Comparison of ENCODE assay signal across 8 cellular contexts in genomic region chr3:12967751-12968209, GRCh38.
DNase-seq lines count a peak whose midpoint lies in the region; ATAC-seq lines count a peak whose summit lies in the region.

No MANE protein-coding gene starts in this region.

- ATAC-seq in GM18498 (IDR thresholded peaks at IDR 0.05; ENCODE audit: unreplicated experiment) (peak; percentile 75), HG02943 (IDR thresholded peaks at IDR 0.05; ENCODE audit: low read depth, unreplicated experiment) (peak; percentile 55)

- peak overlapping the region; percentile 78 for H3K4me2 ChIP-seq in mesenchymal stem cell (ENCODE audit: low read length, poor library complexity, severe bottlenecking)

- no peak overlapping the region for H3K4ac ChIP-seq in mesenchymal stem cell (ENCODE audit: low read depth in 1 of 2, low read length in 2 of 2)

- peak overlapping the region; percentile 44 to 82 for H3K18ac ChIP-seq in mesenchymal stem cell (ENCODE audit: low read depth in 1 of 2, low read length in 2 of 2)

- peaks cover 0 to 11% of the 10 kb centered on the region in 2 experiments for H3K36me3 ChIP-seq in mesenchymal stem cell (ENCODE audit: control insufficient read depth in 1 of 2, insufficient read depth in 2 of 2, low read depth in 1 of 2, low read length in 2 of 2)

- peaks cover 0 to 13% of the 10 kb centered on the region in 2 experiments for H3K27me3 ChIP-seq in mesenchymal stem cell (ENCODE audit: control insufficient read depth in 1 of 2, insufficient read depth in 1 of 2, low read length in 2 of 2)

- peak overlapping the region; percentile 33 for H2AK5ac ChIP-seq in mesenchymal stem cell (ENCODE audit: low read length, severe bottlenecking)

- no peak overlapping the region for H2BK120ac ChIP-seq in mesenchymal stem cell (ENCODE audit: low read depth, low read length)

- H3K79me1 ChIP-seq in mesenchymal stem cell (replicated peaks; ENCODE audit: low read length, poor library complexity, severe bottlenecking) = peaks cover 40% of the 10 kb centered on the region

- peak overlapping the region; percentile 39 to 78 for H3K4me3 ChIP-seq in mesenchymal stem cell (ENCODE audit: insufficient read depth in 1 of 2, low read depth in 1 of 2, low read length in 2 of 2)

- 7% methylated on average over 13 of the region's 40 CpGs for WGBS in mesenchymal stem cell

- peak overlapping the region; percentile 59 for H4K91ac ChIP-seq in mesenchymal stem cell (ENCODE audit: low read length)

- H3K9ac ChIP-seq in mesenchymal stem cell (ENCODE audit: low read length) = peak overlapping the region; percentile 76

- H3K14ac ChIP-seq in mesenchymal stem cell (ENCODE audit: low read length in 2 of 2) = no peak overlapping the region

- H3K9me3 ChIP-seq in mesenchymal stem cell (ENCODE audit: control insufficient read depth, low read length) = no peaks in the 10 kb centered on the region

- H2BK15ac ChIP-seq in mesenchymal stem cell (ENCODE audit: low read depth, poor library complexity, severe bottlenecking) = no peak overlapping the region

- H3K4me1 ChIP-seq in mesenchymal stem cell (ENCODE audit: control insufficient read depth, insufficient read depth, low read depth, low read length) = peaks cover 23% of the 10 kb centered on the region

- no peak overlapping the region for H3K27ac ChIP-seq in mesenchymal stem cell (ENCODE audit: low read length, poor library complexity, severe bottlenecking)

- H4K8ac ChIP-seq in mesenchymal stem cell (ENCODE audit: low read length) = peak overlapping the region; percentile 96

- H2AFZ ChIP-seq in mesenchymal stem cell (ENCODE audit: low read depth, low read length) = peak overlapping the region; percentile 8

- H3K23ac ChIP-seq in mesenchymal stem cell (ENCODE audit: low read length in 2 of 2) = no peak overlapping the region

- H2BK5ac ChIP-seq in mesenchymal stem cell (ENCODE audit: low read depth, low read length, poor library complexity, severe bottlenecking) = no peak overlapping the region

- DNase-seq in NK-92 (lab: John Stamatoyannopoulos, UW; ENCODE audit: unreplicated experiment) (peak; percentile 56), mesenchymal stem cell (peak; percentile 83), NCI-H1092 (lab: John Stamatoyannopoulos, UW) (no peak)
- DNase-seq in activated CD8-positive, alpha-beta memory T cell treated with anti-CD3 and anti-CD28 coated beads for 4 hours (ENCODE audit: low read depth in 2 of 2) = peak; percentile 74 to 76
- peak; percentile 87 for DNase-seq in effector CD8-positive, alpha-beta T cell (lab: John Stamatoyannopoulos, UW)
- peak; percentile 76 to 90 (median 77) for DNase-seq in stimulated activated CD4-positive, alpha-beta T cell treated with anti-CD3 and anti-CD28 coated beads, TNF-alpha, amount 100 ng/mL, for 48 hours (ENCODE audit: low read depth in 3 of 3)

- H2BK12ac ChIP-seq in mesenchymal stem cell (ENCODE audit: low read length in 2 of 2) = peak overlapping the region in 1 of 2 experiments; percentile 45
